Comparison of ENCODE assay signal across 8 cellular contexts in genomic region chr19:19342086-19343015, GRCh38. TPM values are rescaled to one million over a fixed set of nuclear protein-coding genes. Genes with fewer than 3 reads are reported as not detected.
DNase-seq lines count a peak whose midpoint lies in the region; ATAC-seq, FAIRE-seq and TF ChIP-seq lines count a peak whose summit lies in the region.

No MANE protein-coding gene starts in this region.

- in situ Hi-C loops in mammary epithelial cell (cut with MboI; ENCODE audit: low sequenced_read_pairs in 2 of 2): loop anchor here in 1 of 2 donors (25.0 kb wide), 1 partner anchor 180 kb away; the partner anchor contains the start of gene MEF2B

- H4K20me1 ChIP-seq in mammary epithelial cell (ENCODE audit: insufficient read depth, low read length): no peaks in the 10 kb centered on the region

- no peak overlapping the region for H3K9ac ChIP-seq in mammary epithelial cell (ENCODE audit: insufficient read depth, low read length)

- TF ChIP-seq CTCF in mammary epithelial cell (conservative IDR thresholded peaks at IDR 0.05 in 1 of 2, IDR thresholded peaks at IDR 0.05 in 1 of 2; ENCODE audit: extremely low read depth in 1 of 2, insufficient read depth in 1 of 2, low read depth in 1 of 2, low read length in 2 of 2): peak; percentile 85 to 96

- no peak overlapping the region for H3K4me3 ChIP-seq in mammary epithelial cell (replicated peaks in 1 of 3; ENCODE audit: insufficient read depth in 1 of 3, low read depth in 2 of 3, low read length in 3 of 3)

- peak; percentile 91 for DNase-seq in AG20443 (ENCODE audit: low spot score)
- peak; percentile 12 for DNase-seq in GOT3 (lab: John Stamatoyannopoulos, UW)
- peak; percentile 90 for DNase-seq in NCI-H82 (lab: John Stamatoyannopoulos, UW)
- peak; percentile 53 for DNase-seq in mammary epithelial cell
- DNase-seq in left lobe of liver (ENCODE audit: low spot score): peak; percentile 70
- no peak for DNase-seq in activated gamma-delta T cell treated with Interleukin-2 at 50 U/mL for 16 hours
- DNase-seq in GM12891 (ENCODE audit: insufficient read length, low spot score): no peak

- no peaks in the 10 kb centered on the region for H3K27me3 ChIP-seq in mammary epithelial cell (ENCODE audit: insufficient read depth, low read length)

- FAIRE-seq in GM12891 (lab: Jason Lieb, UNC): no peak

- BruUV-seq in mammary epithelial cell (replicated peaks; lab: Mats Ljungman, UMichigan): no TSS peak

- no peaks in the 10 kb centered on the region for H3K79me2 ChIP-seq in mammary epithelial cell (ENCODE audit: insufficient read depth, low read length)

- intact Hi-C loops in mammary epithelial cell (cut with micrococcal nuclease): loop anchor here (1.0 to 2.0 kb wide), 3 partner anchors 22 to 196 kb away; partner anchors contain the start of genes MAU2 and SUGP1

- H3K27ac ChIP-seq in mammary epithelial cell (ENCODE audit: insufficient read depth, low read depth, low read length): no peak overlapping the region

- CTCF ChIA-PET in mammary epithelial cell (lab: Charles Lee; ENCODE audit: low non-redundant PET): interaction anchor here (0.6 kb wide), 2 partner anchors 10 to 302 kb away, joined by 3 to 5 read pairs; no protein-coding TSS in a partner anchor

- H2AFZ ChIP-seq in mammary epithelial cell (ENCODE audit: low read depth, low read length): no peak overlapping the region

- peaks cover 8% of the 10 kb centered on the region for H3K36me3 ChIP-seq in mammary epithelial cell (ENCODE audit: insufficient read depth, low read length)

- dilution Hi-C loops in mammary epithelial cell (cut with HindIII; ENCODE audit: low sequenced_read_pairs): no loop called here

- no peak overlapping the region for H3K4me2 ChIP-seq in mammary epithelial cell (ENCODE audit: insufficient read depth, low read depth, low read length)

- H3K9me3 ChIP-seq in mammary epithelial cell (replicated peaks; ENCODE audit: insufficient read depth, low read length): no peaks in the 10 kb centered on the region

- ATAC-seq in left lobe of liver (peak; percentile 92), HG02870 (IDR thresholded peaks at IDR 0.05; ENCODE audit: unreplicated experiment) (no peak)

- H3K4me1 ChIP-seq in mammary epithelial cell (ENCODE audit: insufficient read depth, low read length): peaks cover 16% of the 10 kb centered on the region

- TF ChIP-seq POLR2A in GM12891 (IDR thresholded peaks at IDR 0.05; ENCODE audit: low read depth, low read length): no peak

- 42% methylated on average over 14 of the region's 28 CpGs for WGBS in mammary epithelial cell (ENCODE audit: low coverage, missing lambda C conversion rate)

TF ChIP-seq in GM12891, 5 proteins besides CTCF, POLR2A, EP300 and RAD21:
- TF ChIP-seq POLR2AphosphoS5 (IDR thresholded peaks at IDR 0.05; ENCODE audit: low read depth, low read length) (no peak), TAF1 (IDR thresholded peaks at IDR 0.05; ENCODE audit: low read depth, low read length) (no peak), SPI1 (IDR thresholded peaks at IDR 0.05; ENCODE audit: low read depth, low read length) (no peak), POU2F2 (IDR thresholded peaks at IDR 0.05; ENCODE audit: low read depth, low read length) (no peak), PAX5 (IDR thresholded peaks at IDR 0.05; ENCODE audit: insufficient read depth, low read length, severe bottlenecking) (no peak)

RNA-seq across cellular contexts. Expression of gene MAU2, which starts 21.7 kb away (rescaled TPM):
- total RNA-seq in mammary epithelial cell (10 to 100 TPM; 39.7 to 44.5 TPM), left lobe of liver (24.7 TPM)
- polyA plus RNA-seq in mammary epithelial cell: 11.1 TPM
- 19.0 TPM for polyA minus RNA-seq in mammary epithelial cell
- polyA plus RNA-seq in GM12891 (2012; ENCODE audit: low read depth, missing spikeins): 17.0 TPM

RNA-seq across cellular contexts. Expression of gene SUGP1, which starts 22.0 kb away (rescaled TPM):
- 10 to 100 TPM; 23.3 to 48.1 TPM for total RNA-seq in mammary epithelial cell
- polyA plus RNA-seq in mammary epithelial cell: 29.2 TPM
- 22.2 TPM for polyA minus RNA-seq in mammary epithelial cell
- 28.6 TPM for total RNA-seq in left lobe of liver
- polyA plus RNA-seq in GM12891 (2012; ENCODE audit: low read depth, missing spikeins): 36.4 TPM

Comparison
In these comparisons a context has a peak if more than half of its experiments do, and no peak if none do; other contexts are left out.
1. DNase-seq: peak in AG20443 (single experiment), GOT3 (single experiment), NCI-H82 (single experiment), mammary epithelial cell (single experiment) and left lobe of liver (single experiment); none in activated gamma-delta T cell treated with Interleukin-2 at 50 U/mL for 16 hours (single experiment) and GM12891 (single experiment).